Comparison of ENCODE assay signal across 2 cellular contexts in the genomic region with DNA sequence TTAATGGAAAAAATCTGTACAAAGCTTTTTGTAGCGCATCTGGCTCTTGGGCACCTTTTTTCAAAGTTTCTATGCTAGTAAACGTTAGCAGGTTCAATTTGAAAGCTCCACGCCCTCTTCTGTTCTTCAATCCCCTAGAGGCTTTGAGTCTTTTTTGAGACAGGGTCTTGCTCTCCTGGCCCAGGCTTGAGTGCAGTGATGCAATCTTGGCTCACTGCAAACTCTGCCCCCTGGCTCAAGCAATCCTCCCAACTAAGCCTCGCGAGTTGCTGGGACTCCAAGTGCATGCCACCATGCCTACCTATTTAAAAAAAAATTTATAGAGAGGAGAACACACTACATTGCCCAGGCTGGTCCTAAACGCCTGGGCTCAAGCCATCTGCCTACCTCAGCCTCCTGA.
TF ChIP-seq lines count a peak whose summit lies in the region.

No MANE protein-coding gene starts in this region.

TF ChIP-seq in HepG2, 621 proteins besides CTCF, POLR2A, EP300 and RAD21:
- TF ChIP-seq CEBPB (IDR thresholded peaks at IDR 0.05; ENCODE audit: borderline replicate concordance, low read depth, low read length) (peak; percentile 11; the same call in 1 of the 2 replicates), JDP2 (CRISPR knock-in tag; IDR thresholded peaks at IDR 0.05; ENCODE audit: borderline replicate concordance) (no peak), ZNF724P (CRISPR knock-in tag; IDR thresholded peaks at IDR 0.05; ENCODE audit: borderline replicate concordance) (no peak), PHB2 (IDR thresholded peaks at IDR 0.05; ENCODE audit: partially characterized antibody) (no peak), ZNF121 (CRISPR knock-in tag; IDR thresholded peaks at IDR 0.05) (peak; percentile 54; the same call in 1 of the 2 replicates), ZKSCAN8 (CRISPR knock-in tag; IDR thresholded peaks at IDR 0.05; ENCODE audit: borderline replicate concordance) (no peak), KDM5B (CRISPR knock-in tag; IDR thresholded peaks at IDR 0.05; ENCODE audit: borderline replicate concordance) (no peak), ZIK1 (CRISPR knock-in tag; IDR thresholded peaks at IDR 0.05; ENCODE audit: borderline replicate concordance, low read depth) (no peak), TCF7 (IDR thresholded peaks at IDR 0.05; ENCODE audit: low read depth) (no peak), ZNF7 (CRISPR knock-in tag; IDR thresholded peaks at IDR 0.05) (no peak), ZNF136 (CRISPR knock-in tag; IDR thresholded peaks at IDR 0.05; ENCODE audit: low read depth) (no peak), ASH2L (IDR thresholded peaks at IDR 0.05; ENCODE audit: insufficient read length, low read depth, low read length) (no peak), SNAPC2 (CRISPR knock-in tag; IDR thresholded peaks at IDR 0.05) (no peak), SPEN (CRISPR knock-in tag; IDR thresholded peaks at IDR 0.05; ENCODE audit: low read depth) (no peak), ZNF263 (CRISPR knock-in tag; IDR thresholded peaks at IDR 0.05) (no peak), ZBTB3 (CRISPR knock-in tag; IDR thresholded peaks at IDR 0.05; ENCODE audit: borderline replicate concordance, low read depth) (no peak), U2AF1 (optimal IDR thresholded peaks at IDR 0.05; ENCODE audit: low read depth, low read length) (no peak)

TF ChIP-seq in K562, 482 proteins besides CTCF, POLR2A, EP300 and RAD21:
- TF ChIP-seq RFX5 (IDR thresholded peaks at IDR 0.05; ENCODE audit: low read depth, low read length), result no peak
- no peak for TF ChIP-seq ZNF24 (IDR thresholded peaks at IDR 0.05)
- no peak for TF ChIP-seq NR3C1 (CRISPR knock-in tag; IDR thresholded peaks at IDR 0.05)
- no peak for TF ChIP-seq ZBED1 (IDR thresholded peaks at IDR 0.05)
- TF ChIP-seq, protein P1, sequence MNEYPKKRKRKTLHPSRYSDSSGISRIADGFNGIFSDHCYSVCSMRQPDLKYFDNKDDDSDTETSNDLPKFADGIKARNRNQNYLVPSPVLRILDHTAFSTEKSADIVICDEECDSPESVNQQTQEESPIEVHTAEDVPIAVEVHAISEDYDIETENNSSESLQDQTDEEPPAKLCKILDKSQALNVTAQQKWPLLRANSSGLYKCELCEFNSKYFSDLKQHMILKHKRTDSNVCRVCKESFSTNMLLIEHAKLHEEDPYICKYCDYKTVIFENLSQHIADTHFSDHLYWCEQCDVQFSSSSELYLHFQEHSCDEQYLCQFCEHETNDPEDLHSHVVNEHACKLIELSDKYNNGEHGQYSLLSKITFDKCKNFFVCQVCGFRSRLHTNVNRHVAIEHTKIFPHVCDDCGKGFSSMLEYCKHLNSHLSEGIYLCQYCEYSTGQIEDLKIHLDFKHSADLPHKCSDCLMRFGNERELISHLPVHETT (CRISPR knock-in tag; conservative IDR thresholded peaks at IDR 0.05 in 1 of 2, IDR thresholded peaks at IDR 0.05 in 1 of 2), result no peak
- TF ChIP-seq, protein P2, sequence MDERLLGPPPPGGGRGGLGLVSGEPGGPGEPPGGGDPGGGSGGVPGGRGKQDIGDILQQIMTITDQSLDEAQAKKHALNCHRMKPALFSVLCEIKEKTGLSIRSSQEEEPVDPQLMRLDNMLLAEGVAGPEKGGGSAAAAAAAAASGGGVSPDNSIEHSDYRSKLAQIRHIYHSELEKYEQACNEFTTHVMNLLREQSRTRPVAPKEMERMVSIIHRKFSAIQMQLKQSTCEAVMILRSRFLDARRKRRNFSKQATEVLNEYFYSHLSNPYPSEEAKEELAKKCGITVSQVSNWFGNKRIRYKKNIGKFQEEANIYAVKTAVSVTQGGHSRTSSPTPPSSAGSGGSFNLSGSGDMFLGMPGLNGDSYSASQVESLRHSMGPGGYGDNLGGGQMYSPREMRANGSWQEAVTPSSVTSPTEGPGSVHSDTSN (CRISPR knock-in tag; IDR thresholded peaks at IDR 0.05; ENCODE audit: low read depth), result no peak
- TF ChIP-seq, protein P2 (tag; conservative IDR thresholded peaks at IDR 0.05; ENCODE audit: low read depth), result no peak
- TF ChIP-seq SIRT6 (IDR thresholded peaks at IDR 0.05; ENCODE audit: low read depth, low read length), result no peak
- no peak for TF ChIP-seq STAT5B (CRISPR knock-in tag; IDR thresholded peaks at IDR 0.05)
- no peak for TF ChIP-seq HOXB6 (CRISPR knock-in tag; IDR thresholded peaks at IDR 0.05; ENCODE audit: borderline replicate concordance)
- TF ChIP-seq HNRNPUL1 (IDR thresholded peaks at IDR 0.05; ENCODE audit: low read length), result no peak
- TF ChIP-seq PRMT5 (CRISPR knock-in tag; IDR thresholded peaks at IDR 0.05), result no peak
- TF ChIP-seq, protein P3, sequence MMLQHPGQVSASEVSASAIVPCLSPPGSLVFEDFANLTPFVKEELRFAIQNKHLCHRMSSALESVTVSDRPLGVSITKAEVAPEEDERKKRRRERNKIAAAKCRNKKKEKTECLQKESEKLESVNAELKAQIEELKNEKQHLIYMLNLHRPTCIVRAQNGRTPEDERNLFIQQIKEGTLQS (IDR thresholded peaks at IDR 0.05), result 0 out of 2 replicates have a peak, but pooled peaks have one; percentile 37
- TF ChIP-seq, protein P3 (CRISPR knock-in tag; conservative IDR thresholded peaks at IDR 0.05), result no peak
- TF ChIP-seq CEBPB (tag; IDR thresholded peaks at IDR 0.05), result peak; percentile 41; the same call in 1 of the 2 replicates
- no peak for TF ChIP-seq POLR2B (IDR thresholded peaks at IDR 0.05; ENCODE audit: low read depth, partially characterized antibody)
- no peak for TF ChIP-seq CREM (IDR thresholded peaks at IDR 0.05; ENCODE audit: low read depth)
- TF ChIP-seq, protein P4, sequence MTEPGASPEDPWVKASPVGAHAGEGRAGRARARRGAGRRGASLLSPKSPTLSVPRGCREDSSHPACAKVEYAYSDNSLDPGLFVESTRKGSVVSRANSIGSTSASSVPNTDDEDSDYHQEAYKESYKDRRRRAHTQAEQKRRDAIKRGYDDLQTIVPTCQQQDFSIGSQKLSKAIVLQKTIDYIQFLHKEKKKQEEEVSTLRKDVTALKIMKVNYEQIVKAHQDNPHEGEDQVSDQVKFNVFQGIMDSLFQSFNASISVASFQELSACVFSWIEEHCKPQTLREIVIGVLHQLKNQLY (CRISPR knock-in tag; conservative IDR thresholded peaks at IDR 0.05), result no peak
- TF ChIP-seq ADNP (tag; IDR thresholded peaks at IDR 0.05), result no peak
- no peak for TF ChIP-seq ZC3H8 (IDR thresholded peaks at IDR 0.05)
